Comparison of ENCODE assay signal across 9 cellular contexts in the genomic region with DNA sequence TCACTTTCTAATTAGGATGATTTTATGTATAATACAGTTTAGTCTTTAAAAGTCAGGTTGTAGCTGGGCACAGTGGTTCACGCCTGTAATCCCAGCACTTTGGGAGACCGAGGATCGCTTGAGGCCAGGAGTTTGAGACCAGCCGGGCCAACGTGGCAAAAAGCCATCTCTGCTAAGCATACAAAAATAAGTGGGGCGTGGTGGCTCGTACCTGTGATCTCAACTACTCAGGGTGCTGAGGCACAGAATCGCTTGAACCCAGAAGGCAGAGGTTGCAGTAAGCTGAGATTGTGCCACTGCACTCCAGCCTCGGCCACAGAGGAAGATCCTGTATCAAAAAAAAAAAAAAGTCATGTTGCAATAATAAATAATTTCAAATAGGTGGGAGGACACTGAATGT.
"Had no signal": no experiment of that assay in that cellular context is flagged by ENCODE, and none has a peak within 500 bp of the region (broad histone marks: within the 10 kb centered on the region; RNA-seq: fewer than 3 reads in every experiment).

No MANE protein-coding gene starts in this region.

- ATAC-seq: GM23338, HCT116 had no signal

- H3K27ac ChIP-seq: GM23248 had no signal

- H3K36me3 ChIP-seq: HAP-1 had no signal

- DNase-seq: GM23248, GOT3, H7, H9, HCEC 1CT, HFFc6 had no signal

- H3K4me3 ChIP-seq: GM23248, GM23338, HAP-1 had no signal

- H3K4me1 ChIP-seq: HAP-1 had no signal

- H3K9me3 ChIP-seq: HAP-1 had no signal
